ENCODE assay signal across 18 cellular contexts in the genomic region with DNA sequence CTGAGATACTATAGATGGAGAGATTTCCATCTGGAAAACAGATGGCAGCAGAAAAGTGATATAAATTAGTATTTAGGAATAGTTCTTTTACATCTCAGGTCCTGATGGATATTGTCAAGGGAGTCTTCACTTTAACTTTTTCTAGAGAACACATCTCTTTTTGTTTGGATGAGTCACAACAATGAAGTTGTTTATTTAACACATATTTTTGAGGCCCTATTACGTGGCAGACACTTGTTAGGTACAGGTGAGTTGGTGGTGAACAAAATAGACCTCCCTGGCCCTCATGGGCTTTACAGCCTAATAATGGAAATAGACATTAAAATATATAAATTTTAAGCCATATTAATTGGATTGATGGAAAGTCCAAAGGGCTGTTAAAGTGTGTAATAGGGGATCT.
DNase-seq lines count a peak whose midpoint lies in the region; ATAC-seq and TF ChIP-seq lines count a peak whose summit lies in the region.
"Had no signal": no experiment of that assay in that cellular context is flagged by ENCODE, and none has a peak within 500 bp of the region (broad histone marks: within the 10 kb centered on the region; RNA-seq: fewer than 3 reads in every experiment).

No MANE protein-coding gene starts in this region.

- in situ Hi-C loops in mammary epithelial cell (cut with MboI; ENCODE audit: low sequenced_read_pairs in 2 of 2), result no loop called here

- DNase-seq in MCF 10A (ENCODE audit: unreplicated experiment) (peak; percentile 8), breast epithelium (ENCODE audit: low spot score in 2 of 2) (no peak), mammary epithelial cell (peak; percentile 39), cardiac septum (ENCODE audit: low spot score) (no peak), NCI-H1417 (lab: John Stamatoyannopoulos, UW) (no peak), type B pancreatic cell (ENCODE audit: extremely low spot score, unreplicated experiment) (no peak)
- DNase-seq in activated CD4-positive, alpha-beta T cell treated with anti-CD3 and anti-CD28 coated beads for 36 hours, result no peak
- DNase-seq: 8988T; Calu3; CD8-positive, alpha-beta T cell; GF-D8; H9; KBM-7 had no signal

- H3K9me3 ChIP-seq in breast epithelium (no peaks in the 10 kb centered on the region), HEK293 (ENCODE audit: control insufficient read depth, insufficient read depth, low read depth, low read length) (no peaks in the 10 kb centered on the region; the same call in none of the 2 replicates), mammary epithelial cell (replicated peaks; ENCODE audit: insufficient read depth, low read length) (no peaks in the 10 kb centered on the region)

- H3K27ac Mint-ChIP-seq in MCF 10A (ENCODE audit: low read depth, unreplicated experiment) (no peak overlapping the region), type B pancreatic cell (no peak overlapping the region)
- no peak overlapping the region for H3K27ac Mint-ChIP-seq in activated CD4-positive, alpha-beta T cell treated with anti-CD3 and anti-CD28 coated beads for 36 hours
- H3K27ac Mint-ChIP-seq: B cell; CD8-positive, alpha-beta T cell; H9; IgD-negative memory B cell had no signal

- CTCF ChIA-PET in MCF 10A (lab: Yijun Ruan, JAX), result no interaction called here
- CTCF ChIA-PET in HEK293 (lab: Yijun Ruan, JAX), result interaction anchor here (0.7 kb wide), 1 partner anchor 89 kb away, joined by 3 read pairs; no protein-coding TSS in a partner anchor
- CTCF ChIA-PET in mammary epithelial cell (lab: Charles Lee; ENCODE audit: low non-redundant PET), result no interaction called here
- CTCF ChIA-PET in activated CD4-positive, alpha-beta T cell treated with anti-CD3 and anti-CD28 coated beads for 36 hours (lab: Charles Lee), result no interaction called here

- no peak overlapping the region for H3K4me3 ChIP-seq in breast epithelium
- no peak overlapping the region for H3K4me3 ChIP-seq in HEK293 (ENCODE audit: low read depth, low read length)
- no peak overlapping the region for H3K4me3 ChIP-seq in mammary epithelial cell (replicated peaks in 1 of 3; ENCODE audit: insufficient read depth in 1 of 3, low read depth in 2 of 3, low read length in 3 of 3)
- H3K4me3 ChIP-seq: BLaER1 treated with 17β-estradiol and CSF1 and Interleukin-3, amounts not matched to agents 10 nM and 100 nM had no signal

- intact Hi-C loops in MCF 10A (cut with micrococcal nuclease), result no loop called here
- intact Hi-C loops in breast epithelium (cut with DNase I; ENCODE audit: low total_unique reads), result no loop called here
- intact Hi-C loops in mammary epithelial cell (cut with micrococcal nuclease), result no loop called here
- intact Hi-C loops in activated CD4-positive, alpha-beta T cell treated with anti-CD3 and anti-CD28 coated beads for 36 hours (cut with DNase I, micrococcal nuclease), result no loop called here
- intact Hi-C loops in cardiac septum (cut with DNase I), result no loop called here

- no peak for ATAC-seq in activated CD4-positive, alpha-beta T cell treated with anti-CD3 and anti-CD28 coated beads for 36 hours
- ATAC-seq: CD8-positive, alpha-beta T cell; HepG2 had no signal

- POLR2A ChIA-PET in MCF 10A (lab: Yijun Ruan, JAX), result no interaction called here
- POLR2A ChIA-PET in HEK293 (lab: Yijun Ruan, JAX), result no interaction called here
- POLR2A ChIA-PET in activated CD4-positive, alpha-beta T cell treated with anti-CD3 and anti-CD28 coated beads for 36 hours (lab: Charles Lee), result no interaction called here

- H3K4me2 ChIP-seq in mammary epithelial cell (ENCODE audit: insufficient read depth, low read depth, low read length), result no peak overlapping the region
- H3K4me2 ChIP-seq: BLaER1 treated with 17β-estradiol and CSF1 and Interleukin-3, amounts not matched to agents 10 nM and 100 nM had no signal

- no peaks in the 10 kb centered on the region for H3K27me3 ChIP-seq in breast epithelium
- no peaks in the 10 kb centered on the region for H3K27me3 ChIP-seq in mammary epithelial cell (ENCODE audit: insufficient read depth, low read length)
- H3K27me3 ChIP-seq: BLaER1 treated with 17β-estradiol and CSF1 and Interleukin-3, amounts not matched to agents 10 nM and 100 nM had no signal

- H3K9ac ChIP-seq in mammary epithelial cell (ENCODE audit: insufficient read depth, low read length), result no peak overlapping the region
- H3K9ac ChIP-seq: BLaER1 treated with 17β-estradiol and CSF1 and Interleukin-3, amounts not matched to agents 10 nM and 100 nM had no signal

- H3K27me3 Mint-ChIP-seq in MCF 10A (ENCODE audit: insufficient read depth, unreplicated experiment) (no peaks in the 10 kb centered on the region), type B pancreatic cell (no peaks in the 10 kb centered on the region)
- H3K27me3 Mint-ChIP-seq in activated CD4-positive, alpha-beta T cell treated with anti-CD3 and anti-CD28 coated beads for 36 hours, result no peaks in the 10 kb centered on the region
- H3K27me3 Mint-ChIP-seq: B cell, IgD-negative memory B cell had no signal

- H3K9me3 Mint-ChIP-seq in MCF 10A (ENCODE audit: unreplicated experiment) (no peaks in the 10 kb centered on the region), type B pancreatic cell (peaks cover 12% of the 10 kb centered on the region)
- H3K9me3 Mint-ChIP-seq in activated CD4-positive, alpha-beta T cell treated with anti-CD3 and anti-CD28 coated beads for 36 hours (ENCODE audit: low read depth), result peaks cover 9% of the 10 kb centered on the region

- H3K4me3 Mint-ChIP-seq in MCF 10A (ENCODE audit: unreplicated experiment) (no peak overlapping the region), type B pancreatic cell (no peak overlapping the region)
- no peak overlapping the region for H3K4me3 Mint-ChIP-seq in activated CD4-positive, alpha-beta T cell treated with anti-CD3 and anti-CD28 coated beads for 36 hours
- H3K4me3 Mint-ChIP-seq: B cell; CD8-positive, alpha-beta T cell; H9; IgD-negative memory B cell had no signal

- dilution Hi-C loops in mammary epithelial cell (cut with HindIII; ENCODE audit: low sequenced_read_pairs), result no loop called here

- no peak overlapping the region for H2AFZ ChIP-seq in mammary epithelial cell (ENCODE audit: low read depth, low read length)

- H3K36me3 ChIP-seq in breast epithelium (no peaks in the 10 kb centered on the region), HEK293 (ENCODE audit: control insufficient read depth in 2 of 2, insufficient read depth in 1 of 2, low read length in 2 of 2) (no peaks in the 10 kb centered on the region), mammary epithelial cell (ENCODE audit: insufficient read depth, low read length) (peaks cover 2% of the 10 kb centered on the region)

- peaks cover 7% of the 10 kb centered on the region for H3K36me3 Mint-ChIP-seq in MCF 10A (ENCODE audit: insufficient read depth, unreplicated experiment)
- H3K36me3 Mint-ChIP-seq in activated CD4-positive, alpha-beta T cell treated with anti-CD3 and anti-CD28 coated beads for 36 hours (ENCODE audit: low read depth), result peaks cover 24% of the 10 kb centered on the region
- H3K36me3 Mint-ChIP-seq in type B pancreatic cell, result peaks cover 12% of the 10 kb centered on the region

- H3K4me1 Mint-ChIP-seq in MCF 10A (ENCODE audit: insufficient read depth, unreplicated experiment) (peaks cover 13% of the 10 kb centered on the region), type B pancreatic cell (ENCODE audit: unreplicated experiment) (no peaks in the 10 kb centered on the region)
- H3K4me1 Mint-ChIP-seq in activated CD4-positive, alpha-beta T cell treated with anti-CD3 and anti-CD28 coated beads for 36 hours, result no peaks in the 10 kb centered on the region
- H3K4me1 Mint-ChIP-seq: B cell, H9, IgD-negative memory B cell had no signal

- no peak for TF ChIP-seq POLR2A in breast epithelium (IDR thresholded peaks at IDR 0.05)

- no TSS peak for BruUV-seq in MCF 10A (replicated peaks; lab: Mats Ljungman, UMichigan)
- BruUV-seq in mammary epithelial cell (replicated peaks; lab: Mats Ljungman, UMichigan), result no TSS peak

- H3K27ac ChIP-seq in breast epithelium, result no peak overlapping the region
- no peak overlapping the region for H3K27ac ChIP-seq in HEK293 (ENCODE audit: extremely low read depth, low read depth, low read length)
- no peak overlapping the region for H3K27ac ChIP-seq in mammary epithelial cell (ENCODE audit: insufficient read depth, low read depth, low read length)
- H3K27ac ChIP-seq: BLaER1 treated with 17β-estradiol and CSF1 and Interleukin-3, amounts not matched to agents 10 nM and 100 nM had no signal

- 0% methylated on average over 1 of the region's 1 CpG for WGBS in mammary epithelial cell (ENCODE audit: low coverage, missing lambda C conversion rate)

- no peaks in the 10 kb centered on the region for H4K20me1 ChIP-seq in mammary epithelial cell (ENCODE audit: insufficient read depth, low read length)
- H4K20me1 ChIP-seq: BLaER1 treated with 17β-estradiol and CSF1 and Interleukin-3, amounts not matched to agents 10 nM and 100 nM had no signal

- H3K79me2 ChIP-seq in mammary epithelial cell (ENCODE audit: insufficient read depth, low read length), result no peaks in the 10 kb centered on the region

- no peak for TF ChIP-seq CTCF in MCF 10A (IDR thresholded peaks at IDR 0.05; ENCODE audit: unreplicated experiment)
- TF ChIP-seq CTCF in breast epithelium (IDR thresholded peaks at IDR 0.05), result no peak
- TF ChIP-seq CTCF in HEK293 (tag by site-specific recombination; IDR thresholded peaks at IDR 0.05), result no peak
- TF ChIP-seq CTCF in mammary epithelial cell (conservative IDR thresholded peaks at IDR 0.05 in 1 of 2, IDR thresholded peaks at IDR 0.05 in 1 of 2; ENCODE audit: extremely low read depth in 1 of 2, insufficient read depth in 1 of 2, low read depth in 1 of 2, low read length in 2 of 2), result no peak
- no peak for TF ChIP-seq CTCF in type B pancreatic cell (conservative IDR thresholded peaks at IDR 0.05)

- H3K4me1 ChIP-seq in breast epithelium (no peaks in the 10 kb centered on the region), HEK293 (ENCODE audit: control insufficient read depth, insufficient read depth, low read length) (no peaks in the 10 kb centered on the region), mammary epithelial cell (ENCODE audit: insufficient read depth, low read length) (peaks cover 7% of the 10 kb centered on the region)
- H3K4me1 ChIP-seq: BLaER1 treated with 17β-estradiol and CSF1 and Interleukin-3, amounts not matched to agents 10 nM and 100 nM had no signal

TF ChIP-seq in HEK293, 187 proteins besides CTCF, POLR2A, EP300 and RAD21 (continues in another document):
- TF ChIP-seq ZNF133 (tag by site-specific recombination; IDR thresholded peaks at IDR 0.05), result no peak

Comparison
In these comparisons a context has a peak if more than half of its experiments do, and no peak if none do; other contexts are left out.
1. DNase-seq: peak in MCF 10A (single experiment) and mammary epithelial cell (single experiment); none in breast epithelium (0 of 2), activated CD4-positive, alpha-beta T cell treated with anti-CD3 and anti-CD28 coated beads for 36 hours (single experiment), cardiac septum (single experiment), NCI-H1417 (0 of 3) and type B pancreatic cell (single experiment).